8 cellular contexts compared by ENCODE assay signal in genomic region chr4:173231916-173232315, GRCh38.
A peak's percentile ranks its signal among the peaks of the same experiment; 100 is the strongest.
DNase-seq lines count a peak whose midpoint lies in the region; ATAC-seq and TF ChIP-seq lines count a peak whose summit lies in the region.

No MANE protein-coding gene starts in this region.

- no peak overlapping the region for H3K27ac ChIP-seq in ascending aorta

- intact Hi-C loops in ascending aorta (cut with DNase I): no loop called here
- intact Hi-C loops in mucosa of descending colon (cut with DNase I, micrococcal nuclease): no loop called here

- H3K9me3 Mint-ChIP-seq in glutamatergic neuron (ENCODE audit: unreplicated experiment): no peaks in the 10 kb centered on the region

- H3K27me3 ChIP-seq in ascending aorta: no peaks in the 10 kb centered on the region

- no peaks in the 10 kb centered on the region for H3K36me3 ChIP-seq in ascending aorta
- H3K36me3 ChIP-seq in mucosa of descending colon (ENCODE audit: low read depth): no peaks in the 10 kb centered on the region

- no peak overlapping the region for H3K4me3 Mint-ChIP-seq in glutamatergic neuron (ENCODE audit: unreplicated experiment)

- H3K27me3 Mint-ChIP-seq in glutamatergic neuron (ENCODE audit: unreplicated experiment): no peaks in the 10 kb centered on the region

- H3K4me1 ChIP-seq in ascending aorta: no peaks in the 10 kb centered on the region
- peaks cover 6% of the 10 kb centered on the region for H3K4me1 ChIP-seq in mucosa of descending colon (ENCODE audit: low read depth)

- no peaks in the 10 kb centered on the region for H3K9me3 ChIP-seq in ascending aorta
- no peaks in the 10 kb centered on the region for H3K9me3 ChIP-seq in mucosa of descending colon

- TF ChIP-seq CTCF in ascending aorta (IDR thresholded peaks at IDR 0.05) (peak in 2 of 3 experiments; percentile 11 to 37), mucosa of descending colon (IDR thresholded peaks at IDR 0.05) (no peak), glutamatergic neuron (IDR thresholded peaks at IDR 0.05; ENCODE audit: partially characterized antibody, unreplicated experiment) (no peak)

- peaks cover 3% of the 10 kb centered on the region for H3K4me1 Mint-ChIP-seq in glutamatergic neuron (ENCODE audit: low read depth, unreplicated experiment)

- ATAC-seq in GM18519 (IDR thresholded peaks at IDR 0.05; ENCODE audit: low FRiP score, unreplicated experiment) (peak; percentile 55), HG03432 (IDR thresholded peaks at IDR 0.05; ENCODE audit: unreplicated experiment) (peak; percentile 70), mucosa of descending colon (peak; percentile 72)

- DNase-seq in ascending aorta (ENCODE audit: low spot score in 2 of 2): no peak
- no peak for DNase-seq in mucosa of descending colon
- no peak for DNase-seq in glutamatergic neuron
- no peak for DNase-seq in activated CD4-positive, alpha-beta T cell treated with anti-CD3 and anti-CD28 coated beads, Interleukin-2, amount 50 U/mL, for 48 hours
- DNase-seq in stimulated activated naive CD4-positive, alpha-beta T cell treated with Interleukin-2 at 50 U/mL for 16 hours (lab: John Stamatoyannopoulos, UW): no peak
- DNase-seq in T-helper 1 cell: no peak

- H3K27ac Mint-ChIP-seq in glutamatergic neuron (ENCODE audit: unreplicated experiment): no peak overlapping the region

- no peak overlapping the region for H3K4me3 ChIP-seq in ascending aorta
- no peak overlapping the region for H3K4me3 ChIP-seq in mucosa of descending colon

- no peaks in the 10 kb centered on the region for H3K36me3 Mint-ChIP-seq in glutamatergic neuron (ENCODE audit: unreplicated experiment)

Comparison
In these comparisons a context has a peak if more than half of its experiments do, and no peak if none do; other contexts are left out.
1. CTCF ChIP-seq: peak in ascending aorta (2 of 3); none in mucosa of descending colon (single experiment) and glutamatergic neuron (single experiment).
2. Peak in every context shown above with its lines, with median percentiles within 50 percentile points of each other: ATAC-seq.